In the genomic region with DNA sequence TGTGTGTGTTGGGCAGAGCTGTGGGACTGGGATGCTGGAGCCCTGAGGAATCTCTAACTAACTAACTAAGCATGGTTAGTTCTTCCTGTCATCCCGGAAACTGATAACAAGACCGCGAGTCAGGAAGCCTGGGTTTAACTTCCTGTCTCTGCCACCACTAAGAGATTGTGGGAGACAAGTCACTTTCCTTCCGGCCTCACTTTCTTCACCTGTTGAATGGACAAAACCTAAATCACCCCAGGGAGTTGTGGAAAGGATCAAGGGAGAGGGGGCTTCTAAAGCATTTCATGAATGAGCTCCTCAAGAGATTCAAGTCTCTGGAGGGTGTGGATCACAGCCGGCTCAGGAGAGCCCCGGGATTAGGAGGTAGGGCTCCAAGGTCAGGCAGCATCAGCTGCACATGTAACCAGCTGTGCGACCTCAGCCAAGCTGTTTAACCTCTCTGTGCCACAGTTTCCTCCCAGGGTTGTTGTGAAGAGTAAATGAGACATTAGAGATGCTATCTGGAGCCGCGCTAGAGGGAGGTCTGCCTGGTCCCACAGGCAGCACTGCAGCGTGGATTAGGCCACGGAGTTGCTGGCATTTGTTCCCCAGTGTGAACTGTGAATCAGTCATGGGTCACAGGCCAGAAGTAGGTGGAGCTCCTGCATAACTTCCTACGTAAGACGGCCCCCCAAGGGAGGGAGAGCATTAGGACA, we compare ENCODE assay signal across 9 cellular contexts.
DNase-seq lines count a peak whose midpoint lies in the region; ATAC-seq, FAIRE-seq and TF ChIP-seq lines count a peak whose summit lies in the region.
"Had no signal": no experiment of that assay in that cellular context is flagged by ENCODE, and none has a peak within 500 bp of the region (broad histone marks: within the 10 kb centered on the region; RNA-seq: fewer than 3 reads in every experiment).

No MANE protein-coding gene starts in this region.

- intact Hi-C loops in left colon (cut with DNase I, micrococcal nuclease) (no loop called here), posterior vena cava (cut with DNase I) (no loop called here)

- DNase-seq in A172 (ENCODE audit: low spot score) (peak; percentile 74), HFFc6 (no peak), fibroblast of pulmonary artery (ENCODE audit: low read depth) (peak; percentile 40), left colon (no peak), posterior vena cava (ENCODE audit: low spot score) (no peak), D721Med (ENCODE audit: insufficient read length, low spot score) (no peak)
- peak; percentile 29 to 37 for DNase-seq in activated CD4-positive, alpha-beta T cell treated with anti-CD3 and anti-CD28 coated beads, Interleukin-2, amount 50 U/mL, for 48 hours
- DNase-seq: transverse colon had no signal

- no peak overlapping the region for H3K4me3 ChIP-seq in fibroblast of pulmonary artery (replicated peaks; ENCODE audit: low read depth, low read length)
- H3K4me3 ChIP-seq: transverse colon had no signal

- H3K4me1 Mint-ChIP-seq in HFFc6 (ENCODE audit: low read depth) = peaks cover 40% of the 10 kb centered on the region

- peak overlapping the region; percentile 92 for H3K27ac Mint-ChIP-seq in HFFc6

- 0 out of 2 replicates have a peak, but pooled peaks cover 4% of the 10 kb centered on the region for H3K36me3 Mint-ChIP-seq in HFFc6 (ENCODE audit: low read depth)

- ATAC-seq in left colon (no peak), GM18868 (IDR thresholded peaks at IDR 0.05; ENCODE audit: unreplicated experiment) (no peak)

- no peak for FAIRE-seq in D721Med (lab: Jason Lieb, UNC)

- H3K27me3 Mint-ChIP-seq in HFFc6 (ENCODE audit: insufficient read depth) = no peaks in the 10 kb centered on the region

- TF ChIP-seq CTCF in HFFc6 (IDR thresholded peaks at IDR 0.05) (no peak), fibroblast of pulmonary artery (IDR thresholded peaks at IDR 0.05; ENCODE audit: low read length, missing control alignments) (no peak), D721Med (IDR thresholded peaks at IDR 0.05; ENCODE audit: insufficient read depth, missing control alignments) (no peak)

- no peak overlapping the region; the same call in none of the 2 replicates for H3K4me3 Mint-ChIP-seq in HFFc6

- H3K9me3 Mint-ChIP-seq in HFFc6 = no peaks in the 10 kb centered on the region

Comparison
In these comparisons a context has a peak if more than half of its experiments do, and no peak if none do; other contexts are left out.
1. DNase-seq: peak in A172 (single experiment), activated CD4-positive, alpha-beta T cell treated with anti-CD3 and anti-CD28 coated beads, Interleukin-2, amount 50 U/mL, for 48 hours (2 of 2) and fibroblast of pulmonary artery (single experiment); none in HFFc6 (single experiment), left colon (0 of 2), posterior vena cava (single experiment) and D721Med (single experiment).